8 cellular contexts compared by ENCODE assay signal in the genomic region with DNA sequence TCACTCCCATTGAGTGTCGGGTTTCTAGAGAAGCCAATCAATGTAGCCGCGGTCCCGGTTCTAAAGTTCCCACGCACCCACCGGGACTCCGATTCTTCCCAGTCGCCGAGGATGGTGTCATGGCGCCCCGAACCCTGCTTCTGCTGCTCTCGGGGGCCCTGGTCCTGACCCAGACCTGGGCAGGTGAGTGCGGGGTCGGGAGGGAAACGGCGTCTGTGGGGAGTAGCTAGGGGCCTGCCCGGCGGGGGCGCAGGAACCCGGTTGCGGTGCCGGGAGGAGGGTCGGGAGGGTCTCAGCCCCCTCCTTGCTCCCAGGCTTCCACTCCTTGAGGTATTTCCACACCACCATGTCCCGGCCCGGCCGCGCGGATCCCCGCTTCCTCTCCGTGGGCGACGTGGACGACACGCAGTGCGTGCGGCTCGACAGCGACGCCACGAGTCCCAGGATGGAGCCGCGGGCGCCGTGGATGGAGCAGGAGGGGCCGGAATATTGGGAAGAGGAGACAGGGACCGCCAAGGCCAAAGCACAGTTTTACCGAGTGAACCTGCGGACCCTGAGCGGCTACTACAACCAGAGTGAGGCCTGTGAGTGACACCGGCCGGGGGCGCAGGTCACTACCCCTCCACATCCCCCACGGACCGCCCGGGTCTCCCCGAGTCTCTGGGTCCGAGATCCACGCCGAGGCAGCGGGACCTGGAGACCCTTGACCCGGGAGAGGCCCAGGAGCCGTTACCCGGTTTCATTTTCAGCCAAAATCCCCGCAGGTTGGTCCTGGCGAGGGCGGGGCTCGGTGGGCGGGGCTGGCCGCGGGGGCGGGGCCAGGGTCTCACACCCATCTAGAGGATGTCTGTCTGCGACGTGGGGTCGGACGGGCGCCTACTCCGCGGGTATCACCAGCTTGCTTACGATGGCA. TPM values are rescaled to one million over a fixed set of nuclear protein-coding genes. Genes with fewer than 3 reads are reported as not detected.
A peak's percentile ranks its signal among the peaks of the same experiment; 100 is the strongest.
DNase-seq lines count a peak whose midpoint lies in the region; ATAC-seq and TF ChIP-seq lines count a peak whose summit lies in the region.

No MANE protein-coding gene starts in this region.

- POLR2A ChIA-PET in HEK293T (lab: Yijun Ruan, JAX) = no interaction called here

- H3K9me3 Mint-ChIP-seq in activated CD8-positive, alpha-beta memory T cell treated with anti-CD3 and anti-CD28 coated beads, Interleukin-2, amount 10 ng/mL, durations not matched to agents 7 days and 5 days (ENCODE audit: low read depth) = peaks cover 10% of the 10 kb centered on the region
- H3K9me3 Mint-ChIP-seq in endothelial cell (ENCODE audit: unreplicated experiment) = no peaks in the 10 kb centered on the region

- no peak overlapping the region for H3K4me3 ChIP-seq in mucosa of descending colon

- CTCF ChIA-PET in HEK293T (lab: Yijun Ruan, JAX) = no interaction called here
- CTCF ChIA-PET in activated CD8-positive, alpha-beta memory T cell treated with anti-CD3 and anti-CD28 coated beads, Interleukin-2, amount 10 ng/mL, durations not matched to agents 7 days and 5 days (lab: Charles Lee) = interaction anchor here (0.6 to 1.1 kb wide), 4 partner anchors 57 to 174 kb away, joined by 3 to 4 read pairs (median 3); no protein-coding TSS in a partner anchor

- peaks cover 74% of the 10 kb centered on the region for H3K27me3 Mint-ChIP-seq in activated CD8-positive, alpha-beta memory T cell treated with anti-CD3 and anti-CD28 coated beads, Interleukin-2, amount 10 ng/mL, durations not matched to agents 7 days and 5 days
- peaks cover 9% of the 10 kb centered on the region for H3K27me3 Mint-ChIP-seq in endothelial cell (ENCODE audit: unreplicated experiment)

- peak overlapping the region; percentile 74 for H3K27ac Mint-ChIP-seq in activated CD8-positive, alpha-beta memory T cell treated with anti-CD3 and anti-CD28 coated beads, Interleukin-2, amount 10 ng/mL, durations not matched to agents 7 days and 5 days
- H3K27ac Mint-ChIP-seq in endothelial cell (ENCODE audit: unreplicated experiment) = no peak overlapping the region

- H3K9me3 ChIP-seq in mucosa of descending colon = no peaks in the 10 kb centered on the region

- no peaks in the 10 kb centered on the region for H3K36me3 ChIP-seq in mucosa of descending colon (ENCODE audit: low read depth)

- peaks cover 12% of the 10 kb centered on the region for H3K4me1 Mint-ChIP-seq in activated CD8-positive, alpha-beta memory T cell treated with anti-CD3 and anti-CD28 coated beads, Interleukin-2, amount 10 ng/mL, durations not matched to agents 7 days and 5 days
- H3K4me1 Mint-ChIP-seq in endothelial cell (ENCODE audit: unreplicated experiment) = peaks cover 4% of the 10 kb centered on the region

- peak overlapping the region; percentile 77 for H3K4me3 Mint-ChIP-seq in activated CD8-positive, alpha-beta memory T cell treated with anti-CD3 and anti-CD28 coated beads, Interleukin-2, amount 10 ng/mL, durations not matched to agents 7 days and 5 days
- H3K4me3 Mint-ChIP-seq in endothelial cell (ENCODE audit: unreplicated experiment) = peak overlapping the region; percentile 88

- peak; percentile 93 for ATAC-seq in activated CD8-positive, alpha-beta memory T cell treated with anti-CD3 and anti-CD28 coated beads, Interleukin-2, amount 10 ng/mL, durations not matched to agents 7 days and 5 days
- ATAC-seq in mucosa of descending colon (peak; percentile 71), GM21381 (IDR thresholded peaks at IDR 0.05; ENCODE audit: unreplicated experiment) (no peak)

- intact Hi-C loops in mucosa of descending colon (cut with DNase I, micrococcal nuclease) = no loop called here

- no peak for TF ChIP-seq CTCF in endothelial cell (IDR thresholded peaks at IDR 0.05; ENCODE audit: unreplicated experiment)
- no peak for TF ChIP-seq CTCF in mucosa of descending colon (IDR thresholded peaks at IDR 0.05)

- peaks cover 9% of the 10 kb centered on the region for H3K4me1 ChIP-seq in mucosa of descending colon (ENCODE audit: low read depth)

- DNase-seq in 8988T (peak; percentile 40), HEK293T (ENCODE audit: extremely low spot score) (peak; percentile 30), endothelial cell (ENCODE audit: low spot score) (peak; percentile 49), mucosa of descending colon (peak; percentile 66 to 74 (median 68)), NCI-H2107 treated with DMSO at 0.1 percent for 48 hours (lab: John Stamatoyannopoulos, UW; ENCODE audit: unreplicated experiment) (no peak)
- peak; percentile 82 for DNase-seq in activated CD8-positive, alpha-beta memory T cell treated with anti-CD3 and anti-CD28 coated beads, Interleukin-2, amount 10 ng/mL, durations not matched to agents 7 days and 5 days
- peak; percentile 50 to 56 for DNase-seq in stimulated activated CD8-positive, alpha-beta memory T cell treated with anti-CD3 and anti-CD28 coated beads, Interleukin-2, amount 100 ng/mL, for 48 hours (ENCODE audit: low read depth in 2 of 2)

- peaks cover 3% of the 10 kb centered on the region for H3K36me3 Mint-ChIP-seq in activated CD8-positive, alpha-beta memory T cell treated with anti-CD3 and anti-CD28 coated beads, Interleukin-2, amount 10 ng/mL, durations not matched to agents 7 days and 5 days
- H3K36me3 Mint-ChIP-seq in endothelial cell (ENCODE audit: low read depth, unreplicated experiment) = no peaks in the 10 kb centered on the region

TF ChIP-seq in HEK293T, 16 proteins besides CTCF, POLR2A, EP300 and RAD21:
- no peak for TF ChIP-seq L3MBTL2 (conservative IDR thresholded peaks at IDR 0.05)
- no peak for TF ChIP-seq ARNT (IDR thresholded peaks at IDR 0.05)

RNA-seq across cellular contexts. Expression of a gene that starts 35.2 kb away (rescaled TPM):
- under 1 TPM; 0.66 to 0.85 TPM for total RNA-seq in activated CD8-positive, alpha-beta memory T cell treated with anti-CD3 and anti-CD28 coated beads, Interleukin-2, amount 10 ng/mL, durations not matched to agents 7 days and 5 days
- total RNA-seq in endothelial cell (ENCODE audit: unreplicated experiment) (0.41 TPM), mucosa of descending colon (1 to 10 TPM; 1.5 to 1.9 (median 1.9) TPM)
